8 cellular contexts compared by ENCODE assay signal in genomic region chr14:76761849-76762616, GRCh38. TPM values are rescaled to one million over a fixed set of nuclear protein-coding genes. Genes with fewer than 3 reads are reported as not detected.
A peak's percentile ranks its signal among the peaks of the same experiment; 100 is the strongest.
DNase-seq lines count a peak whose midpoint lies in the region; ATAC-seq and TF ChIP-seq lines count a peak whose summit lies in the region.

No MANE protein-coding gene starts in this region.

- no peak overlapping the region for H3K4ac ChIP-seq in IMR-90 (ENCODE audit: low read depth, low read length)

- POLR2A ChIA-PET in IMR-90 (lab: Charles Lee; ENCODE audit: unreplicated experiment), result no interaction called here

- TF ChIP-seq POLR2A in IMR-90 (IDR thresholded peaks at IDR 0.05; ENCODE audit: low read depth, low read length) (no peak), tibial nerve (IDR thresholded peaks at IDR 0.05) (no peak)

- no peaks in the 10 kb centered on the region for H3K27me3 Mint-ChIP-seq in chondrocyte (ENCODE audit: low read depth)
- H3K27me3 Mint-ChIP-seq in memory B cell, result peaks cover 29% of the 10 kb centered on the region

- in situ Hi-C loops in IMR-90 (cut with MboI; ENCODE audit: low sequenced_read_pairs), result no loop called here

- 0 out of 2 replicates have a peak overlapping the region, but pooled peaks have one; percentile 37 for H4K5ac ChIP-seq in IMR-90 (ENCODE audit: low read depth, low read length)

- H3K36me3 Mint-ChIP-seq in chondrocyte (ENCODE audit: low read depth), result peaks cover 2% of the 10 kb centered on the region
- H3K36me3 Mint-ChIP-seq in memory B cell, result no peaks in the 10 kb centered on the region

- H3K9me3 Mint-ChIP-seq in chondrocyte (ENCODE audit: low read depth), result no peaks in the 10 kb centered on the region
- H3K9me3 Mint-ChIP-seq in memory B cell, result no peaks in the 10 kb centered on the region

- no peak for TF ChIP-seq EP300 in tibial nerve (IDR thresholded peaks at IDR 0.05)

- TF ChIP-seq CTCF in IMR-90 (conservative IDR thresholded peaks at IDR 0.05; ENCODE audit: low read depth, low read length) (no peak), chondrocyte (IDR thresholded peaks at IDR 0.05) (no peak), tibial nerve (IDR thresholded peaks at IDR 0.05) (no peak)

- DNase-seq in NCI-H748 (lab: John Stamatoyannopoulos, UW; ENCODE audit: unreplicated experiment) (peak; percentile 73), NCI-H748 treated with DMSO at 0.1 percent for 48 hours (lab: John Stamatoyannopoulos, UW) (no peak), IMR-90 (no peak), chondrocyte (ENCODE audit: low spot score) (peak; percentile 48), memory B cell (ENCODE audit: low spot score in 2 of 2) (no peak), tibial nerve (ENCODE audit: low spot score in 2 of 2) (no peak)
- no peak for DNase-seq in stimulated activated CD8-positive, alpha-beta memory T cell treated with anti-CD3 and anti-CD28 coated beads, Interleukin-4, amount 100 ng/mL, for 48 hours

- WGBS in IMR-90 (ENCODE audit: extremely low coverage in 2 of 2, insufficient read length in 1 of 2), 2 experiments, result 1% methylated on average over 40 of the region's 80 CpGs; no CpG with 5 or more reads in 1 of the 2 experiments
- 1 to 3% methylated on average over 21 to 33 of the region's 80 CpGs for WGBS in tibial nerve, 2 donors

- no peaks in the 10 kb centered on the region; the same call in 1 of the 2 replicates for H3K27me3 ChIP-seq in IMR-90 (ENCODE audit: control insufficient read depth, insufficient read depth, low read length)
- no peaks in the 10 kb centered on the region for H3K27me3 ChIP-seq in tibial nerve

- H3K9me3 ChIP-seq in IMR-90 (ENCODE audit: control insufficient read depth, insufficient read depth, low read length) (no peaks in the 10 kb centered on the region), tibial nerve (no peaks in the 10 kb centered on the region)

- peaks cover 33% of the 10 kb centered on the region for H3K4me1 Mint-ChIP-seq in chondrocyte (ENCODE audit: low read depth)
- peaks cover 4% of the 10 kb centered on the region for H3K4me1 Mint-ChIP-seq in memory B cell

- H2AK5ac ChIP-seq in IMR-90 (ENCODE audit: low read depth, low read length), result no peak overlapping the region

- peak overlapping the region in 1 of 2 experiments; percentile 5; a peak in 2 of 4 replicates for H4K8ac ChIP-seq in IMR-90 (ENCODE audit: low read depth in 2 of 2, low read length in 2 of 2)

- H2AFZ ChIP-seq in IMR-90 (replicated peaks; ENCODE audit: low read length, poor library complexity), result peak overlapping the region; percentile 94

- no peak overlapping the region for H2BK120ac ChIP-seq in IMR-90 (ENCODE audit: low read depth, low read length)

- dilution Hi-C loops in IMR-90 (cut with HindIII; ENCODE audit: low sequenced_read_pairs, unreplicated experiment), result no loop called here

- intact Hi-C loops in IMR-90 (cut with micrococcal nuclease), result loop anchor here (1.0 kb wide), 2 partner anchors 49 to 52 kb away; no protein-coding TSS in a partner anchor

- H3K4me2 ChIP-seq in IMR-90 (ENCODE audit: low read depth, low read length), result peak overlapping the region; percentile 97

- H3K23ac ChIP-seq in IMR-90 (ENCODE audit: low read depth, low read length), result peak overlapping the region; percentile 41; the same call in 1 of the 2 replicates

- no peak overlapping the region for H3K18ac ChIP-seq in IMR-90 (ENCODE audit: low read depth, low read length)

- no TSS peak for BruUV-seq in IMR-90 (replicated peaks; lab: Mats Ljungman, UMichigan)

- no peak overlapping the region for H3K56ac ChIP-seq in IMR-90 (ENCODE audit: extremely low read depth, insufficient read depth, low read length)

- CTCF ChIA-PET in IMR-90 (lab: Yijun Ruan, JAX), result no interaction called here

- H2BK15ac ChIP-seq in IMR-90 (ENCODE audit: low read depth, low read length), result no peak overlapping the region

- no peak overlapping the region for H3K27ac Mint-ChIP-seq in chondrocyte (ENCODE audit: unreplicated experiment)
- H3K27ac Mint-ChIP-seq in memory B cell, result no peak overlapping the region

- H3K14ac ChIP-seq in IMR-90 (replicated peaks; ENCODE audit: low read depth, low read length), result no peak overlapping the region

- H4K20me1 ChIP-seq in IMR-90 (ENCODE audit: insufficient read depth, low read length), result no peaks in the 10 kb centered on the region

- peak overlapping the region; percentile 87 for H3K4me3 ChIP-seq in IMR-90 (ENCODE audit: insufficient read depth, low read depth, low read length)
- H3K4me3 ChIP-seq in tibial nerve, result peak overlapping the region; percentile 67 to 94 (median 74)

- H3K4me3 Mint-ChIP-seq in chondrocyte (ENCODE audit: unreplicated experiment) (peak overlapping the region; percentile 83), memory B cell (peak overlapping the region; percentile 82)

- TF ChIP-seq RAD21 in IMR-90 (IDR thresholded peaks at IDR 0.05; ENCODE audit: low read length), result no peak

- no peak overlapping the region for H4K91ac ChIP-seq in IMR-90 (ENCODE audit: insufficient read depth, low read depth, low read length)

- H3K27ac ChIP-seq in IMR-90 (ENCODE audit: insufficient read depth, low read length), result peak overlapping the region; percentile 6; the same call in 1 of the 2 replicates
- peak overlapping the region; percentile 63 to 90 (median 81) for H3K27ac ChIP-seq in tibial nerve

- no peaks in the 10 kb centered on the region for H3K36me3 ChIP-seq in IMR-90 (ENCODE audit: control insufficient read depth, insufficient read depth, low read length)
- no peaks in the 10 kb centered on the region for H3K36me3 ChIP-seq in tibial nerve

- H2AK9ac ChIP-seq in IMR-90 (replicated peaks; ENCODE audit: low read depth, low read length, poor library complexity), result peak overlapping the region; percentile 66

- peaks cover 6% of the 10 kb centered on the region; the same call in 1 of the 2 replicates for H3K9me1 ChIP-seq in IMR-90 (ENCODE audit: insufficient read depth, low read length)

- no peaks in the 10 kb centered on the region for H3K79me1 ChIP-seq in IMR-90 (ENCODE audit: low read depth in 1 of 2, low read length in 2 of 2)

- no peak overlapping the region for H2BK20ac ChIP-seq in IMR-90 (ENCODE audit: low read depth, low read length)

- H2BK5ac ChIP-seq in IMR-90 (ENCODE audit: low read depth, low read length, poor library complexity, severe bottlenecking), result peak overlapping the region; percentile 56

- H3K9ac ChIP-seq in IMR-90 (ENCODE audit: low read depth, low read length), result peak overlapping the region; percentile 56

- H3K4me1 ChIP-seq in IMR-90 (ENCODE audit: control insufficient read depth, insufficient read depth, low read length), result peaks cover 8% of the 10 kb centered on the region; the same call in 1 of the 2 replicates
- peaks cover 0 to 49% (median 15%) of the 10 kb centered on the region in 4 donors for H3K4me1 ChIP-seq in tibial nerve

- ATAC-seq in IMR-90 (ENCODE audit: low read depth) (peak; percentile 59), memory B cell (ENCODE audit: low read depth) (peak; percentile 55), GM19351 (IDR thresholded peaks at IDR 0.05; ENCODE audit: unreplicated experiment) (no peak)

TF ChIP-seq in IMR-90, 13 proteins besides CTCF, POLR2A, EP300 and RAD21:
- TF ChIP-seq NFE2L2 (IDR thresholded peaks at IDR 0.05; ENCODE audit: low read depth, low read length) (no peak), MAZ (IDR thresholded peaks at IDR 0.05; ENCODE audit: borderline replicate concordance, low read depth, low read length) (no peak), CEBPB (IDR thresholded peaks at IDR 0.05; ENCODE audit: low read depth, low read length) (no peak), MXI1 (IDR thresholded peaks at IDR 0.05; ENCODE audit: borderline replicate concordance, low read depth, low read length) (no peak)
TF ChIP-seq in IMR-90: peak in this region for 0.

RNA-seq across cellular contexts. Expression of gene VASH1, which starts 0.8 kb away (rescaled TPM):
- total RNA-seq in IMR-90 (2012; rRNA removed) (1.9 and 2.0 TPM in 2 replicates), chondrocyte (26.0 to 41.8 TPM (median 29.7 TPM) in 3 replicates), tibial nerve (10 to 100 TPM; 13.8 to 24.7 (median 18.6) TPM)
- polyA plus RNA-seq in IMR-90 (2012; rRNA removed), result 9.5 and 9.6 TPM in 2 replicates
- polyA plus RNA-seq in IMR-90 (2012; cell fraction: cytosol; rRNA removed), result 5.5 TPM in 2 replicates
- 22.8 and 31.0 TPM in 2 replicates for polyA plus RNA-seq in IMR-90 (2012; cell fraction: nucleus; rRNA removed; ENCODE audit: low replicate concordance)

RNA-seq across cellular contexts. Expression of gene ANGEL1, which starts 50.6 kb away (rescaled TPM):
- total RNA-seq in IMR-90 (2012; rRNA removed), result 3.6 and 4.1 TPM in 2 replicates
- 8.4 and 10.0 TPM in 2 replicates for polyA plus RNA-seq in IMR-90 (2012; rRNA removed)
- polyA plus RNA-seq in IMR-90 (2012; cell fraction: cytosol; rRNA removed), result 5.4 and 7.7 TPM in 2 replicates
- 23.8 and 32.6 TPM in 2 replicates for polyA plus RNA-seq in IMR-90 (2012; cell fraction: nucleus; rRNA removed; ENCODE audit: low replicate concordance)
- total RNA-seq in chondrocyte, result 8.6 to 13.8 TPM (median 9.6 TPM) in 3 replicates
- total RNA-seq in tibial nerve, result 10 to 100 TPM; 21.6 to 27.7 (median 26.1) TPM

Comparison
In these comparisons a context has a peak if more than half of its experiments do, and no peak if none do; other contexts are left out.
1. DNase-seq: peak in NCI-H748 (single experiment) and chondrocyte (single experiment); none in NCI-H748 treated with DMSO at 0.1 percent for 48 hours (single experiment), IMR-90 (single experiment), memory B cell (0 of 2), tibial nerve (0 of 2) and stimulated activated CD8-positive, alpha-beta memory T cell treated with anti-CD3 and anti-CD28 coated beads, Interleukin-4, amount 100 ng/mL, for 48 hours (single experiment).